Comparison of ENCODE assay signal across 8 cellular contexts in the genomic region with DNA sequence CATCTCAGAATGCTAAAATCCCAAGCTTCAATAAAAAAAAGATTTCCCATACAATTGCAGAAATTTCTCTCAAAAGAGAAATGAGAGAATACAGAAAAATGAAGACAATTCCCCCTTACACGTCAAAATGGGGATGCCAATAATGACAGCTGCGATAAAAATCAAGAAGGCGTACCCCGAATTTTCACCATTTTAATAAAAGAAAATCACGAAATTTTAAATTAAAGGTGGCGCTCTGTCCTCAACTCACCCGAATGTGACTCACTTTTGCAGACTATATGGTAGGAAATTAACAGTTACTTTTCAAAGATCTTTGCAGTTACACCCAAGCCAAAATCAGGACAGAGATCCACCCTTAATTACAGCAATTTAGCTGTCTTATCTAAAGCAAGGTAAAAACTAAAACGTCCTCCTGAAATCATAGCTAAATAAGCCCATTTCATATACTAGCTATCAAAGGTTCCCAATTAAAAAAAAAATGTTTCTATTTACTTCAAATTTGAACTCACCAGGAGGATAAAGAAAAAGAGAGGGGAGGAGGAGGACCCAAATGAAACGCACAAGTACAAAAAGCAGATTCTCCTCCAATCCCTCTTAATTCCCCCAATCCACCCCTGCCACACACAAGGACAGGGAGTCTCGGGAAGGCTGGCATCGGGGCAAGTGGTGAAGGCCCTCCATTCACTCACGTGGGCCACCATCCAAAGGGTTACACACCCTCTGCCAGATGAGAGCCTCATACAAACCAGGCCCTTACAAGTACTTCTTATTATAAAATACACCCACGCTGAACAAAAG. TPM values are rescaled to one million over a fixed set of nuclear protein-coding genes. Genes with fewer than 3 reads are reported as not detected.
DNase-seq lines count a peak whose midpoint lies in the region; ATAC-seq and TF ChIP-seq lines count a peak whose summit lies in the region.

No MANE protein-coding gene starts in this region.

- H3K4me3 ChIP-seq in ACC112 (ENCODE audit: low read depth, low read length) = peak overlapping the region; percentile 89
- peak overlapping the region; percentile 68 for H3K4me3 ChIP-seq in GM12865 (ENCODE audit: low read depth, low read length)

- ATAC-seq in effector memory CD8-positive, alpha-beta T cell (replicated peaks) = no peak
- ATAC-seq in HG03442 (IDR thresholded peaks at IDR 0.05; ENCODE audit: unreplicated experiment) (no peak), HG02938 (IDR thresholded peaks at IDR 0.05; ENCODE audit: unreplicated experiment) (no peak)

- H3K27ac ChIP-seq in ACC112 (ENCODE audit: low read depth, low read length) = peak overlapping the region; percentile 97; the same call in 1 of the 2 replicates

- H3K27me3 ChIP-seq in ACC112 (ENCODE audit: insufficient read depth, low read length) = no peaks in the 10 kb centered on the region

- no peaks in the 10 kb centered on the region for H3K36me3 ChIP-seq in ACC112 (ENCODE audit: insufficient read depth, low read length)

- peak overlapping the region; percentile 97 to 98 for H3K27ac Mint-ChIP-seq in effector memory CD8-positive, alpha-beta T cell
- H3K27ac Mint-ChIP-seq in nephron progenitor cell = no peak overlapping the region

- peaks cover 28 to 57% of the 10 kb centered on the region in 2 donors for H3K4me1 Mint-ChIP-seq in effector memory CD8-positive, alpha-beta T cell (ENCODE audit: low read depth in 2 of 2)
- H3K4me1 Mint-ChIP-seq in nephron progenitor cell = peaks cover 54% of the 10 kb centered on the region

- H3K79me2 ChIP-seq in ACC112 (ENCODE audit: control insufficient read depth, insufficient read depth, low read length, unreplicated experiment) = peaks cover 78% of the 10 kb centered on the region

- H3K4me3 Mint-ChIP-seq in effector memory CD8-positive, alpha-beta T cell = peak overlapping the region; percentile 92 to 93
- peak overlapping the region; percentile 96 for H3K4me3 Mint-ChIP-seq in nephron progenitor cell

- no peak overlapping the region for H2AFZ ChIP-seq in ACC112 (ENCODE audit: low read length, unreplicated experiment)

- DNase-seq in GM12865 (ENCODE audit: low read depth) (peak; percentile 30), RPMI7951 (ENCODE audit: low read depth) (peak; percentile 58), nephron progenitor cell (peak; percentile 10)
- DNase-seq in effector memory CD8-positive, alpha-beta T cell = no peak
- no peak for DNase-seq in activated CD8-positive, alpha-beta memory T cell treated with anti-CD3 and anti-CD28 coated beads, Interleukin-2, amount 50 U/mL, for 4 hours

- no peaks in the 10 kb centered on the region for H3K9me3 Mint-ChIP-seq in effector memory CD8-positive, alpha-beta T cell
- H3K9me3 Mint-ChIP-seq in nephron progenitor cell = no peaks in the 10 kb centered on the region

- TF ChIP-seq CTCF in GM12865 (IDR thresholded peaks at IDR 0.05; ENCODE audit: insufficient read depth, low read depth, low read length, missing control alignments) (no peak), nephron progenitor cell (IDR thresholded peaks at IDR 0.05) (no peak)

- peaks cover 51% of the 10 kb centered on the region for H3K36me3 Mint-ChIP-seq in effector memory CD8-positive, alpha-beta T cell (ENCODE audit: insufficient read depth)
- H3K36me3 Mint-ChIP-seq in nephron progenitor cell (ENCODE audit: low read depth) = no peaks in the 10 kb centered on the region

- H3K27me3 Mint-ChIP-seq in effector memory CD8-positive, alpha-beta T cell = no peaks in the 10 kb centered on the region
- peaks cover 26% of the 10 kb centered on the region for H3K27me3 Mint-ChIP-seq in nephron progenitor cell (ENCODE audit: low read depth, poor library complexity)

- peaks cover 33% of the 10 kb centered on the region for H3K4me1 ChIP-seq in ACC112 (ENCODE audit: control insufficient read depth, insufficient read depth, low read length, unreplicated experiment)

RNA-seq across cellular contexts. Expression of a gene that starts 1.9 kb away (rescaled TPM):
- total RNA-seq in RPMI7951 (2014; rRNA removed; shearing (Covaris generic)) = 91.2 and 97.9 TPM in 2 replicates

Comparison
In these comparisons a context has a peak if more than half of its experiments do, and no peak if none do; other contexts are left out.
1. DNase-seq: peak in GM12865 (single experiment), RPMI7951 (single experiment) and nephron progenitor cell (single experiment); none in effector memory CD8-positive, alpha-beta T cell (0 of 3) and activated CD8-positive, alpha-beta memory T cell treated with anti-CD3 and anti-CD28 coated beads, Interleukin-2, amount 50 U/mL, for 4 hours (single experiment).